In the genomic region with DNA sequence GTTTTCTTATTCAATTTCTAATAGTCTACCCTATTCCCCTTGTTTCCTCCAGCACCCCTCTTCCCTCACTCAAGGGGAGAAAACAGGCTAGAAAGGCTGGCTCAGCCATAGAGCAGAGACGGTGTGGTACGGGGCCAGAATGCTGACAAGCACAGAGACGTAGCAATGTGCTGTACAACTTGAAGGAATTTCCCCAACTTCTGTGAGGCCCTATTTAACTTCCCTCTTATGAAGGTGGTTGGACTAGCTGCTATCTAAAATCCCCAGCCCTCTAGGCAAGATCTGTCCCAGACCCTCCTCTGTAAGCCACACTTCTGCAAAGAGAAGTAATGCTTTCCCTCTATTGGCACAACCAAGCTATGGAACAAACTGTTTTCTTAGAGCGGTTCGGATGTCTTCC, we compare ENCODE assay signal across 23 cellular contexts.
"Had no signal": no experiment of that assay in that cellular context is flagged by ENCODE, and none has a peak within 500 bp of the region (broad histone marks: within the 10 kb centered on the region; RNA-seq: fewer than 3 reads in every experiment).

No MANE protein-coding gene starts in this region.

- H3K27me3 ChIP-seq: sigmoid colon, thyroid gland had no signal

- H3K4me3 ChIP-seq: sigmoid colon, thyroid gland had no signal

- H3K27ac ChIP-seq: sigmoid colon had no signal

- FAIRE-seq: colon, endometrium, frontal cortex, kidney had no signal

- DNase-seq: activated CD8-positive, alpha-beta memory T cell treated with anti-CD3 and anti-CD28 coated beads for 24 hours; activated CD8-positive, alpha-beta memory T cell treated with anti-CD3 and anti-CD28 coated beads, Interleukin-2, amount 50 U/mL, for 48 hours; activated effector memory CD4-positive, alpha-beta T cell treated with Interleukin-2 at 50 U/mL for 16 hours; activated naive CD4-positive, alpha-beta T cell treated with anti-CD3 and anti-CD28 coated beads, Interleukin-2, amount 10 ng/mL, durations not matched to agents 7 days and 5 days; activated naive CD8-positive, alpha-beta T cell treated with anti-CD3 and anti-CD28 coated beads, Interleukin-2, amount 50 U/mL, for 24 hours; activated T-cell treated with anti-CD3 and anti-CD28 coated beads, Interleukin-2, amount 50 U/mL, for 48 hours; anterior cingulate cortex; central memory CD4-positive, alpha-beta T cell; erythroblast; hypothalamus; kidney; naive thymus-derived CD4-positive, alpha-beta T cell; sigmoid colon; stimulated activated CD4-positive, alpha-beta T cell treated with anti-CD3 and anti-CD28 coated beads, Interleukin-4, amount 100 ng/mL, for 24 hours; T-helper 17 cell had no signal

- H3K27me3 Mint-ChIP-seq: activated naive CD8-positive, alpha-beta T cell treated with anti-CD3 and anti-CD28 coated beads, Interleukin-2, amount 50 U/mL, for 24 hours; brain; T-helper 17 cell had no signal

- H3K4me1 ChIP-seq: sigmoid colon had no signal

- ATAC-seq: activated CD4-positive, CD25-positive, alpha-beta regulatory T cell treated with anti-CD3 and anti-CD28 coated beads, Interleukin-2, amount 50 U/mL, for 24 hours; activated naive CD8-positive, alpha-beta T cell treated with anti-CD3 and anti-CD28 coated beads, Interleukin-2, amount 50 U/mL, for 24 hours; left lobe of liver; naive thymus-derived CD4-positive, alpha-beta T cell; stimulated activated effector memory CD8-positive, alpha-beta T cell treated with anti-CD3 and anti-CD28 coated beads, Interleukin-12 subunit alpha, Interleukin-12 subunit beta, amount 100 ng/mL, for 72 hours; T-helper 17 cell had no signal

- H3K9me3 Mint-ChIP-seq: activated naive CD4-positive, alpha-beta T cell treated with anti-CD3 and anti-CD28 coated beads, Interleukin-2, amount 10 ng/mL, durations not matched to agents 7 days and 5 days; activated naive CD8-positive, alpha-beta T cell treated with anti-CD3 and anti-CD28 coated beads, Interleukin-2, amount 50 U/mL, for 24 hours; naive thymus-derived CD4-positive, alpha-beta T cell; stimulated activated effector memory CD8-positive, alpha-beta T cell treated with anti-CD3 and anti-CD28 coated beads, Interleukin-12 subunit alpha, Interleukin-12 subunit beta, amount 100 ng/mL, for 72 hours had no signal

- H3K36me3 Mint-ChIP-seq: activated naive CD4-positive, alpha-beta T cell treated with anti-CD3 and anti-CD28 coated beads, Interleukin-2, amount 10 ng/mL, durations not matched to agents 7 days and 5 days; brain; naive thymus-derived CD4-positive, alpha-beta T cell; stimulated activated effector memory CD8-positive, alpha-beta T cell treated with anti-CD3 and anti-CD28 coated beads, Interleukin-12 subunit alpha, Interleukin-12 subunit beta, amount 100 ng/mL, for 72 hours had no signal

- H3K4me1 Mint-ChIP-seq: activated naive CD4-positive, alpha-beta T cell treated with anti-CD3 and anti-CD28 coated beads, Interleukin-2, amount 10 ng/mL, durations not matched to agents 7 days and 5 days; activated naive CD8-positive, alpha-beta T cell treated with anti-CD3 and anti-CD28 coated beads, Interleukin-2, amount 50 U/mL, for 24 hours had no signal

- H3K27ac Mint-ChIP-seq: activated naive CD4-positive, alpha-beta T cell treated with anti-CD3 and anti-CD28 coated beads, Interleukin-2, amount 10 ng/mL, durations not matched to agents 7 days and 5 days; activated naive CD8-positive, alpha-beta T cell treated with anti-CD3 and anti-CD28 coated beads, Interleukin-2, amount 50 U/mL, for 24 hours; naive thymus-derived CD4-positive, alpha-beta T cell; stimulated activated effector memory CD8-positive, alpha-beta T cell treated with anti-CD3 and anti-CD28 coated beads, Interleukin-12 subunit alpha, Interleukin-12 subunit beta, amount 100 ng/mL, for 72 hours; T-helper 17 cell had no signal

- H3K9me3 ChIP-seq: sigmoid colon, thyroid gland had no signal

- H3K36me3 ChIP-seq: sigmoid colon, thyroid gland had no signal

- H3K4me3 Mint-ChIP-seq: activated naive CD4-positive, alpha-beta T cell treated with anti-CD3 and anti-CD28 coated beads, Interleukin-2, amount 10 ng/mL, durations not matched to agents 7 days and 5 days; activated naive CD8-positive, alpha-beta T cell treated with anti-CD3 and anti-CD28 coated beads, Interleukin-2, amount 50 U/mL, for 24 hours; brain; naive thymus-derived CD4-positive, alpha-beta T cell; stimulated activated effector memory CD8-positive, alpha-beta T cell treated with anti-CD3 and anti-CD28 coated beads, Interleukin-12 subunit alpha, Interleukin-12 subunit beta, amount 100 ng/mL, for 72 hours; T-helper 17 cell had no signal
